Comparison of ENCODE assay signal across 19 cellular contexts in the genomic region with DNA sequence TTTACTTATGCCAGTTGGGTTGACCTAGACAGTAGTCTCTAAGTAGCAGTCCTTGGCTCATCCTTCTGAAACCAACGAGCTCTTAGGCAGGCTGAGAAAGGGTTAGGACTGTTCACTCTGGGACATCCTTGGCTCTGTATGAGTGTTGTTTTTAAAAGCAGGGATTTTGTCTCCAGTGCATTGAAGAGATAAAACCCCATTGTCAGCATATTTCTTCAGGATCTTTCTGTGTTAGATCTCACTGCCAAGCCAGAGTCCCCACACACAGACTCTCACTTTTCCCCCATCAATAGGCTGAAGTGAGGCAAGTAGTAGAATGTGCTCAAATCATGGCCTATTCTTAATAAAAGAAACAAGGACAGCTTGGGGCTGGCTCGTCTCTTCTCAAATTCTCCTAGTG.
DNase-seq lines count a peak whose midpoint lies in the region; ATAC-seq, FAIRE-seq and TF ChIP-seq lines count a peak whose summit lies in the region.
"Had no signal": no experiment of that assay in that cellular context is flagged by ENCODE, and none has a peak within 500 bp of the region (broad histone marks: within the 10 kb centered on the region; RNA-seq: fewer than 3 reads in every experiment).

No MANE protein-coding gene starts in this region.

- peaks cover 61% of the 10 kb centered on the region for H3K4me1 ChIP-seq in astrocyte (ENCODE audit: insufficient read depth, low read length)

- H3K27me3 Mint-ChIP-seq in activated T-cell treated with anti-CD3 and anti-CD28 coated beads, Interleukin-2, amount 50 U/mL, for 72 hours (ENCODE audit: low read depth), result no peaks in the 10 kb centered on the region
- H3K27me3 Mint-ChIP-seq in astrocyte (ENCODE audit: low read depth, unreplicated experiment) (no peaks in the 10 kb centered on the region), memory B cell (no peaks in the 10 kb centered on the region)
- no peaks in the 10 kb centered on the region for H3K27me3 Mint-ChIP-seq in stimulated activated memory B cell treated with anti-CD40 and anti-IgM and Interleukin-4, amounts not matched to agents 10 μg/mL and 1 μg/mL and 100 μg/mL, for 72 hours
- H3K27me3 Mint-ChIP-seq: CD4-positive, alpha-beta T cell had no signal

- no peaks in the 10 kb centered on the region for H3K9me3 ChIP-seq in astrocyte (ENCODE audit: insufficient read depth, low read depth, low read length)

- peak overlapping the region; percentile 5 to 23 for H3K4me3 Mint-ChIP-seq in activated T-cell treated with anti-CD3 and anti-CD28 coated beads, Interleukin-2, amount 50 U/mL, for 72 hours
- H3K4me3 Mint-ChIP-seq in astrocyte (ENCODE audit: unreplicated experiment) (peak overlapping the region; percentile 36), memory B cell (no peak overlapping the region)
- no peak overlapping the region for H3K4me3 Mint-ChIP-seq in stimulated activated memory B cell treated with anti-CD40 and anti-IgM and Interleukin-4, amounts not matched to agents 10 μg/mL and 1 μg/mL and 100 μg/mL, for 72 hours
- H3K4me3 Mint-ChIP-seq: CD4-positive, alpha-beta T cell had no signal

- peaks cover 85% of the 10 kb centered on the region for H3K4me1 Mint-ChIP-seq in activated T-cell treated with anti-CD3 and anti-CD28 coated beads, Interleukin-2, amount 50 U/mL, for 72 hours (ENCODE audit: low read depth)
- peaks cover 86% of the 10 kb centered on the region for H3K4me1 Mint-ChIP-seq in astrocyte (ENCODE audit: low read depth, unreplicated experiment)
- peaks cover 35% of the 10 kb centered on the region for H3K4me1 Mint-ChIP-seq in memory B cell
- peaks cover 53% of the 10 kb centered on the region for H3K4me1 Mint-ChIP-seq in stimulated activated memory B cell treated with anti-CD40 and anti-IgM and Interleukin-4, amounts not matched to agents 10 μg/mL and 1 μg/mL and 100 μg/mL, for 72 hours

- no peak overlapping the region for H3K27ac Mint-ChIP-seq in activated T-cell treated with anti-CD3 and anti-CD28 coated beads, Interleukin-2, amount 50 U/mL, for 72 hours
- H3K27ac Mint-ChIP-seq in astrocyte (ENCODE audit: unreplicated experiment), result peak overlapping the region; percentile 5
- H3K27ac Mint-ChIP-seq in memory B cell, result peak overlapping the region; percentile 48
- peak overlapping the region; percentile 76 for H3K27ac Mint-ChIP-seq in stimulated activated memory B cell treated with anti-CD40 and anti-IgM and Interleukin-4, amounts not matched to agents 10 μg/mL and 1 μg/mL and 100 μg/mL, for 72 hours
- H3K27ac Mint-ChIP-seq: CD4-positive, alpha-beta T cell had no signal

- no peak overlapping the region for H3K27ac ChIP-seq in astrocyte (ENCODE audit: low read depth, low read length)

- no peak overlapping the region for H3K9ac ChIP-seq in astrocyte (ENCODE audit: low read length)

- no peak overlapping the region for H3K4me2 ChIP-seq in astrocyte (ENCODE audit: low read length)

- no peaks in the 10 kb centered on the region for H3K27me3 ChIP-seq in astrocyte (ENCODE audit: insufficient read depth, low read length)

- no peak overlapping the region for H3K4me3 ChIP-seq in astrocyte (ENCODE audit: insufficient read depth, low read depth, low read length)

- peaks cover 0 to 3% of the 10 kb centered on the region in 2 donors for H3K9me3 Mint-ChIP-seq in activated T-cell treated with anti-CD3 and anti-CD28 coated beads, Interleukin-2, amount 50 U/mL, for 72 hours
- no peaks in the 10 kb centered on the region for H3K9me3 Mint-ChIP-seq in astrocyte (ENCODE audit: unreplicated experiment)
- H3K9me3 Mint-ChIP-seq in memory B cell, result no peaks in the 10 kb centered on the region
- no peaks in the 10 kb centered on the region for H3K9me3 Mint-ChIP-seq in stimulated activated memory B cell treated with anti-CD40 and anti-IgM and Interleukin-4, amounts not matched to agents 10 μg/mL and 1 μg/mL and 100 μg/mL, for 72 hours
- H3K9me3 Mint-ChIP-seq: CD4-positive, alpha-beta T cell had no signal

- FAIRE-seq in astrocyte (lab: Jason Lieb, UNC), result no peak
- FAIRE-seq: GM12891 had no signal

- no peaks in the 10 kb centered on the region for H3K36me3 ChIP-seq in astrocyte (ENCODE audit: insufficient read depth, low read length)

- H3K79me2 ChIP-seq in astrocyte (ENCODE audit: insufficient read depth, low read length), result no peaks in the 10 kb centered on the region

- ATAC-seq in activated T-cell treated with anti-CD3 and anti-CD28 coated beads, Interleukin-2, amount 50 U/mL, for 72 hours (replicated peaks in 1 of 2), result no peak
- ATAC-seq in memory B cell (ENCODE audit: low read depth) (no peak), GM19452 (IDR thresholded peaks at IDR 0.05; ENCODE audit: unreplicated experiment) (no peak)
- no peak for ATAC-seq in stimulated activated memory B cell treated with anti-CD40 and anti-IgM and Interleukin-4, amounts not matched to agents 10 μg/mL and 1 μg/mL and 100 μg/mL, for 72 hours
- ATAC-seq: Panc1 had no signal

- no peaks in the 10 kb centered on the region for H4K20me1 ChIP-seq in astrocyte (ENCODE audit: insufficient read depth, low read length)

- DNase-seq in activated T-cell treated with anti-CD3 and anti-CD28 coated beads, Interleukin-2, amount 50 U/mL, for 72 hours, result no peak
- no peak for DNase-seq in activated T-cell treated with anti-CD3 and anti-CD28 coated beads, Interleukin-2, amount 50 U/mL, for 1 hour
- DNase-seq in astrocyte (ENCODE audit: low read depth), result no peak
- DNase-seq in memory B cell (ENCODE audit: low spot score in 2 of 2), result no peak
- no peak for DNase-seq in NCI-H748 (lab: John Stamatoyannopoulos, UW; ENCODE audit: unreplicated experiment)
- DNase-seq in ureter (ENCODE audit: low spot score), result no peak
- DNase-seq: Calu3; CD4-positive, alpha-beta T cell; DMS79; MM.1S; NCI-H1105; NCI-H1694 treated with DMSO at 0.1 percent for 48 hours; NCI-H446; NCI-H774; Right ventricle myocardium superior had no signal

- peaks cover 2% of the 10 kb centered on the region in 2 donors for H3K36me3 Mint-ChIP-seq in activated T-cell treated with anti-CD3 and anti-CD28 coated beads, Interleukin-2, amount 50 U/mL, for 72 hours (ENCODE audit: insufficient read depth in 2 of 2)
- peaks cover 2% of the 10 kb centered on the region for H3K36me3 Mint-ChIP-seq in astrocyte (ENCODE audit: low read depth, unreplicated experiment)
- no peaks in the 10 kb centered on the region for H3K36me3 Mint-ChIP-seq in memory B cell
- no peaks in the 10 kb centered on the region for H3K36me3 Mint-ChIP-seq in stimulated activated memory B cell treated with anti-CD40 and anti-IgM and Interleukin-4, amounts not matched to agents 10 μg/mL and 1 μg/mL and 100 μg/mL, for 72 hours

- no peak overlapping the region for H2AFZ ChIP-seq in astrocyte (ENCODE audit: low read depth, low read length)

- no peak for TF ChIP-seq CTCF in astrocyte (IDR thresholded peaks at IDR 0.05; ENCODE audit: insufficient read depth, low read depth, low read length)

Comparison
In these comparisons a context has a peak if more than half of its experiments do, and no peak if none do; other contexts are left out.
1. H3K4me3 Mint-ChIP-seq: peak in activated T-cell treated with anti-CD3 and anti-CD28 coated beads, Interleukin-2, amount 50 U/mL, for 72 hours (2 of 2) and astrocyte (single experiment); none in memory B cell (single experiment) and stimulated activated memory B cell treated with anti-CD40 and anti-IgM and Interleukin-4, amounts not matched to agents 10 μg/mL and 1 μg/mL and 100 μg/mL, for 72 hours (single experiment).